8 cellular contexts compared by ENCODE assay signal in the genomic region with DNA sequence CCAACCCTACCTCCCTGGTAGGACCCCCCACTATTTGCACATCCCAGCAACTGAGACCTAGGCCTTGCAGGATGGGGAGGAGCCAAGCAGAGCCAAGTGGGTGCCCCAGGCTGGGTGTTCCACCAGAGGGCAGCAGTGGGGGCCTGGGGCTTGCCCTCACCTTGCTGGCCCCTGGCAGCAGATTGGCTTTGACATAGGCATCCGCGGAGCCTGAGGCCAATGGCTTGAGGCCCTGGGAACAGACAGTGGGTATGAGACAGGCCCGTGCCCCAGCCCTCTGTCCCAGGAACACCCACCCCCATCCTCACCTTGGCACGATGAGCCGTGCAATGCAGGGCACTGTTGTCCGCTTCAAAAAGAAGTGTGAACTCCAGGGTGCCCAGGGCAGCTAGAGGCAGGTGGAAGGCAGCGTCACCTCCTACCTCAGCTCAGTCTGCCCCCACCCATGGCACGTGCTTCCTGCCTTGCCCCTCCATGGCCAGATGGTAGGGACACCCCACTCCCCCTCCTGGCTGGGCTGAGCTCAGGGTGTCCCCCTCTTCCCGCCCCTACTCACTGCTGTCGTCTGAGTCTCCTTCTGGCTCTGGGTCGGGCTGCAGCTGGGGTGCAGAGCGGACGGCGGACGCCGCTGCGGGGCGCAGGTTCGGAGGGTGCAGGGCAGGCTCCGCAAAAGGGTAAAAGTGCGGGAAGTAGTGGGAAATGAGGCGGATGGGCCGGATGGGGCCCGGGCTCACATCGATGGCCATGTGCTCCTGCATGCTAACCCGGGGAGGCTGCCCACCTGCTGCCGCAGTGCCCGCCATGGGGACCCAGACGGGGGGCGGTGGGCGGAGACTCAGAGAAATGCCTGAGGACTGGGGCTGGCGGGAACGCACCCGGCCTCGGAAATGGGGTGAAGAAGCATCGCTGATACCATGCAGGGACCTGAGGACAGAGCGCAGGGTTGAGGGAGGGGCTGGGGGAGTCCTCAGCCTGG. TPM values are rescaled to one million over a fixed set of nuclear protein-coding genes. Genes with fewer than 3 reads are reported as not detected.
A peak's percentile ranks its signal among the peaks of the same experiment; 100 is the strongest.
DNase-seq lines count a peak whose midpoint lies in the region; ATAC-seq and TF ChIP-seq lines count a peak whose summit lies in the region.

No MANE protein-coding gene starts in this region.

- H3K27ac Mint-ChIP-seq in Caco-2 (ENCODE audit: unreplicated experiment): no peak overlapping the region
- H3K27ac Mint-ChIP-seq in naive thymus-derived CD8-positive, alpha-beta T cell: peak overlapping the region in 8 of 10 donors; percentile 56 to 99 (median 97)

- H3K9ac ChIP-seq in HUES6 (ENCODE audit: low read length): peak overlapping the region; percentile 17

- peaks cover 21% of the 10 kb centered on the region for H3K36me3 Mint-ChIP-seq in Caco-2 (ENCODE audit: insufficient read depth, unreplicated experiment)
- H3K36me3 Mint-ChIP-seq in naive thymus-derived CD8-positive, alpha-beta T cell: peaks cover 0 to 10% (median 0%) of the 10 kb centered on the region in 3 donors

- H3K27ac ChIP-seq in HUES6 (ENCODE audit: low read depth, low read length): no peak overlapping the region

- no peaks in the 10 kb centered on the region for H3K9me3 Mint-ChIP-seq in Caco-2 (ENCODE audit: unreplicated experiment)
- no peaks in the 10 kb centered on the region for H3K9me3 Mint-ChIP-seq in naive thymus-derived CD8-positive, alpha-beta T cell

- intact Hi-C loops in Caco-2 (cut with micrococcal nuclease; ENCODE audit: unreplicated experiment): loop anchor here (2.0 kb wide), 1 partner anchor 43 kb away; no protein-coding TSS in a partner anchor

- peaks cover 6% of the 10 kb centered on the region for H3K4me1 Mint-ChIP-seq in Caco-2 (ENCODE audit: low read depth, unreplicated experiment)
- peaks cover 12 to 41% (median 33%) of the 10 kb centered on the region in 4 donors for H3K4me1 Mint-ChIP-seq in naive thymus-derived CD8-positive, alpha-beta T cell

- no peaks in the 10 kb centered on the region for H3K9me3 ChIP-seq in Caco-2
- H3K9me3 ChIP-seq in HUES6 (ENCODE audit: control insufficient read depth, insufficient read depth, low read depth, low read length): no peaks in the 10 kb centered on the region

- CTCF ChIA-PET in Caco-2 (lab: Charles Lee): interaction anchor here (1.3 to 2.5 kb wide), 3 partner anchors 14 to 44 kb away, joined by 4 to 36 read pairs (median 6); partner anchors contain the start of genes GSTP1 and NUDT8

- H3K4me3 Mint-ChIP-seq in Caco-2 (ENCODE audit: unreplicated experiment): no peak overlapping the region
- peak overlapping the region; percentile 33 to 88 (median 77) for H3K4me3 Mint-ChIP-seq in naive thymus-derived CD8-positive, alpha-beta T cell

- ATAC-seq in naive thymus-derived CD8-positive, alpha-beta T cell: peak; percentile 18 to 31
- no peak for ATAC-seq in HG03457 (IDR thresholded peaks at IDR 0.05; ENCODE audit: unreplicated experiment)

- TF ChIP-seq CTCF in Caco-2 (IDR thresholded peaks at IDR 0.05; ENCODE audit: insufficient read depth in 1 of 2, low read depth in 1 of 2, low read length in 1 of 2, severe bottlenecking in 1 of 2, unreplicated experiment in 1 of 2): peak; percentile 55 to 66
- TF ChIP-seq CTCF in choroid plexus epithelial cell (conservative IDR thresholded peaks at IDR 0.05; ENCODE audit: low read depth, low read length): peak; percentile 63

- H3K27me3 ChIP-seq in Caco-2 (replicated peaks; ENCODE audit: control insufficient read depth, insufficient read depth, low read length) (no peaks in the 10 kb centered on the region), HUES6 (ENCODE audit: control insufficient read depth, insufficient read depth, low read length) (no peaks in the 10 kb centered on the region; the same call in 1 of the 2 replicates)

- DNase-seq in Caco-2: peak; percentile 66 to 78
- peak in 3 of 5 experiments; percentile 26 to 76 (median 44) for DNase-seq in T-helper 2 cell
- peak; percentile 26 for DNase-seq in choroid plexus epithelial cell (ENCODE audit: low read depth)
- peak in 8 of 10 donors; percentile 34 to 71 (median 44) for DNase-seq in naive thymus-derived CD8-positive, alpha-beta T cell
- no peak for DNase-seq in DMS79 treated with DMSO at 0.1 percent for 48 hours (lab: John Stamatoyannopoulos, UW)
- no peak for DNase-seq in NCI-H1436 (lab: John Stamatoyannopoulos, UW)

- no peaks in the 10 kb centered on the region for H3K27me3 Mint-ChIP-seq in Caco-2 (ENCODE audit: insufficient read depth, unreplicated experiment)
- H3K27me3 Mint-ChIP-seq in naive thymus-derived CD8-positive, alpha-beta T cell: no peaks in the 10 kb centered on the region

- H3K4me3 ChIP-seq in Caco-2 (ENCODE audit: low read depth, low read length) (no peak overlapping the region), HUES6 (ENCODE audit: low read depth, low read length) (no peak overlapping the region), choroid plexus epithelial cell (ENCODE audit: low read depth, low read length) (no peak overlapping the region)

- POLR2A ChIA-PET in Caco-2 (lab: Charles Lee): no interaction called here
- POLR2A ChIA-PET in naive thymus-derived CD8-positive, alpha-beta T cell (lab: Charles Lee): interaction anchor here (0.6 to 3.1 kb wide), 8 partner anchors 8 to 779 kb away, joined by 3 to 12 read pairs (median 4); partner anchors contain the start of genes ACY3, GSTP1, NUDT8 and TBC1D10C

- no peaks in the 10 kb centered on the region for H3K4me1 ChIP-seq in Caco-2
- peaks cover 42% of the 10 kb centered on the region for H3K4me1 ChIP-seq in HUES6 (ENCODE audit: control insufficient read depth, insufficient read depth, low read length)

- BruUV-seq in Caco-2 (replicated peaks; lab: Mats Ljungman, UMichigan): no TSS peak

- peaks cover 5% of the 10 kb centered on the region; the same call in 1 of the 2 replicates for H3K36me3 ChIP-seq in Caco-2 (ENCODE audit: control insufficient read depth, insufficient read depth, low read length)
- H3K36me3 ChIP-seq in HUES6 (ENCODE audit: control insufficient read depth, insufficient read depth, low read length): peaks cover 27% of the 10 kb centered on the region

RNA-seq across cellular contexts. Expression of gene NDUFV1, which starts 9.0 kb away (rescaled TPM):
- total RNA-seq in Caco-2 (2022): 358 and 375 TPM in 2 replicates
- total RNA-seq in naive thymus-derived CD8-positive, alpha-beta T cell: 100 to 1,000 TPM; 197 to 199 TPM
- 100 to 1,000 TPM; 122 to 123 (median 122) TPM for polyA plus RNA-seq in naive thymus-derived CD8-positive, alpha-beta T cell

RNA-seq across cellular contexts. Expression of gene NUDT8, which starts 14.0 kb away (rescaled TPM):
- 15.0 and 18.1 TPM in 2 replicates for total RNA-seq in Caco-2 (2022)
- total RNA-seq in naive thymus-derived CD8-positive, alpha-beta T cell: 1 to 10 TPM; 2.0 to 3.2 TPM
- polyA plus RNA-seq in naive thymus-derived CD8-positive, alpha-beta T cell: 1 to 10 TPM; 2.7 to 3.1 (median 2.7) TPM

RNA-seq across cellular contexts. Expression of gene TBX10, which starts 23.8 kb away (rescaled TPM):
- not detected in 2 replicates for total RNA-seq in Caco-2 (2022)
- total RNA-seq in naive thymus-derived CD8-positive, alpha-beta T cell: not detected
- polyA plus RNA-seq in naive thymus-derived CD8-positive, alpha-beta T cell: not detected

RNA-seq across cellular contexts. Expression of gene GSTP1, which starts 32.1 kb away (rescaled TPM):
- total RNA-seq in Caco-2 (2022): 1,799 and 1,911 TPM in 2 replicates
- total RNA-seq in naive thymus-derived CD8-positive, alpha-beta T cell: 100 to 1,000 TPM; 177 to 186 TPM
- polyA plus RNA-seq in naive thymus-derived CD8-positive, alpha-beta T cell: 100 to 1,000 TPM; 234 to 278 (median 276) TPM

RNA-seq across cellular contexts. Expression of gene ACY3, which starts 34.8 kb away (rescaled TPM):
- 2.4 and 4.2 TPM in 2 replicates for total RNA-seq in Caco-2 (2022)
- total RNA-seq in naive thymus-derived CD8-positive, alpha-beta T cell: not detected
- under 1 TPM in 2 of 3 donors, not detected in 1; 0.29 to 0.64 TPM for polyA plus RNA-seq in naive thymus-derived CD8-positive, alpha-beta T cell

Comparison
In these comparisons a context has a peak if more than half of its experiments do, and no peak if none do; other contexts are left out.
1. DNase-seq: peak in Caco-2 (2 of 2), T-helper 2 cell (3 of 5), choroid plexus epithelial cell (single experiment) and naive thymus-derived CD8-positive, alpha-beta T cell (8 of 10); none in DMS79 treated with DMSO at 0.1 percent for 48 hours (single experiment) and NCI-H1436 (single experiment).